ENCODE assay signal across 8 cellular contexts in the genomic region with DNA sequence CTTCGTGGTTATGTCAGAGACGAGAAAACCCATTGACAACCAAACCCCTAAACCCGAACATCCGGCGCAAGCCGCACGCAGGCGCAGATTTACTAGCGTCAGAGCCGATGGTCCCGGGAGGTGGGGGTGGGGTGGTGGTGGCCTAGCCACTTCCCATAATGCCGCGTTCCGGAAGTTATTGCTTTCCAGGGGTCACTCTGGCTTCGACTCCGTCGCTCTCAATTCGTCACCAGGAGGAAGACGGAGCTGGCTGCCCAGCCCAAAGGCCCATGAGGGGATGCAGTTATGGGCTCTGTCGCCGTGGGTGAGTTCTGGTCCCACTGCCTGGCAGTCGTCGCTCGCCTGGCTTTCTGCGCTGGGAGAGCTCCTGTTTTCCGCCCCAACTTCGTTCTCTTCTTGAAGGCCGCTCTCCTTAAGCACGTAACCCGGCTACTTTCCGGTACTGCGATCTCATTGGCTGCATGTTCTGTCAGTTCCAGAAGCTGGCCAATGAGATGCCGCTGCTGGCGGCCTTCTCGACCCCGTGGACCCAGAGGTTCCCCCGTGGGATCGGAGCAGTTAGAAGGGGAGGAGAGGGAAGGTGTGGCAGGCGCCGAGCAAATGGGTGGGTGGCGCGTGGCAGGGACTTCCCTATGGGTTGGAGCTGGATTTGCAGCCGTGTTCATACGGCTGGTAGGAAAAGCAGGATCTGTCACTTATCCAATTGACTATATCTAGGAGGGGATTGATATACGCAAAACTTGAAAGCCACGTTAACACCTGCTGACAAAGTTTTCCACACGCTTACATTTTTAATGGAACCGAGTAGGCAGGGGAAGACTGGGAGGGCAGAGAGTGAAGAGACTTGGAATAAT. TPM values are rescaled to one million over a fixed set of nuclear protein-coding genes. Genes with fewer than 3 reads are reported as not detected.
A peak's percentile ranks its signal among the peaks of the same experiment; 100 is the strongest.
DNase-seq lines count a peak whose midpoint lies in the region; ATAC-seq and TF ChIP-seq lines count a peak whose summit lies in the region.

USP16 (plus strand) TSS at position 195 of the 854 bp plus-strand sequence. CDS start 3,246 bp downstream, outside the sequence.

- TSS peak; percentile 27 for BruUV-seq in PC-9 (replicated peaks; lab: Mats Ljungman, UMichigan)

- peak within 1 kb of the TSS; percentile 99 for H2AFZ ChIP-seq in PC-9

- H3K4me3 ChIP-seq in Jurkat, Clone E6-1 (ENCODE audit: low read length) = peak within 1 kb of the TSS; percentile 97
- H3K4me3 ChIP-seq in PC-9 (peak within 1 kb of the TSS; percentile 59), epithelial cell of proximal tubule (ENCODE audit: low read depth, low read length) (peak within 1 kb of the TSS; percentile 86)

- H3K27ac ChIP-seq in PC-9 = peak within 1 kb of the TSS; percentile 84

- CTCF ChIA-PET in PC-9 (lab: Charles Lee) = no interaction called here

- H3K9me2 ChIP-seq in PC-9 (ENCODE audit: insufficient read depth) = no peaks in the 10 kb centered on the region

- no peaks in the 10 kb centered on the region for H4K20me1 ChIP-seq in PC-9 (ENCODE audit: insufficient read depth)

- H3K4me1 ChIP-seq in PC-9 (replicated peaks; ENCODE audit: insufficient read depth) = peaks cover 11% of the 10 kb centered on the region

- peaks cover 22% of the 10 kb centered on the region for H3F3A ChIP-seq in PC-9 (ENCODE audit: insufficient read depth, low read depth)

- TF ChIP-seq CTCF in PC-9 (conservative IDR thresholded peaks at IDR 0.05) (no peak), epithelial cell of proximal tubule (conservative IDR thresholded peaks at IDR 0.05; ENCODE audit: low read depth, low read length) (peak; percentile 12)

- POLR2A ChIA-PET in PC-9 (lab: Charles Lee; ENCODE audit: unreplicated experiment) = interaction anchor here (0.6 to 1.8 kb wide), 4 partner anchors 15 to 46 kb away, joined by 3 to 19 read pairs (median 6); no protein-coding TSS in a partner anchor

- intact Hi-C loops in PC-9 (cut with micrococcal nuclease; ENCODE audit: unreplicated experiment) = loop anchor here (1.0 to 5.0 kb wide), 3 partner anchors 22 to 48 kb away; partner anchors contain the start of genes CCT8 and LTN1

- peak; percentile 95 for DNase-seq in DMS153 (lab: John Stamatoyannopoulos, UW)
- DNase-seq in Jurkat, Clone E6-1 (ENCODE audit: low read depth, low spot score) = peak; percentile 99
- DNase-seq in PC-9 = peak; percentile 91 to 95
- DNase-seq in activated T-cell treated with anti-CD3 and anti-CD28 coated beads, Interleukin-2, amount 50 U/mL, for 1 hour = peak; percentile 95
- peak; percentile 96 for DNase-seq in epithelial cell of proximal tubule (ENCODE audit: low read depth)
- DNase-seq in mucosa of gallbladder (ENCODE audit: low spot score) = peak; percentile 97
- DNase-seq in stimulated activated CD8-positive, alpha-beta memory T cell treated with anti-CD3 and anti-CD28 coated beads, Interleukin-4, amount 100 ng/mL, for 4 hours (ENCODE audit: low read depth in 2 of 2, low spot score in 1 of 2) = peak; percentile 88

- peak; percentile 97 for ATAC-seq in GM21619 (IDR thresholded peaks at IDR 0.05; ENCODE audit: unreplicated experiment)

- H3K27me3 ChIP-seq in PC-9 (ENCODE audit: insufficient read depth, low read depth) = no peaks in the 10 kb centered on the region

- H3K9me3 ChIP-seq in PC-9 (ENCODE audit: insufficient read depth, low read depth) = no peaks in the 10 kb centered on the region

- H3K4me2 ChIP-seq in PC-9 = peak within 1 kb of the TSS; percentile 95

- no peaks in the 10 kb centered on the region; the same call in 1 of the 2 replicates for H3K36me3 ChIP-seq in PC-9 (ENCODE audit: low read depth)

- peaks cover 32% of the 10 kb centered on the region for H3K79me2 ChIP-seq in PC-9 (ENCODE audit: low read depth)

RNA-seq across cellular contexts. Expression of gene USP16, which starts in this region (rescaled TPM):
- polyA plus RNA-seq in Jurkat, Clone E6-1 (2012; ENCODE audit: insufficient read depth, insufficient read length) = 14.9 TPM
- total RNA-seq in PC-9 (2021) (18.6 and 24.6 TPM in 2 replicates), epithelial cell of proximal tubule (20.7 and 30.5 TPM in 2 replicates), mucosa of gallbladder (29.1 TPM)

Comparison
In these comparisons a context has a peak if more than half of its experiments do, and no peak if none do; other contexts are left out.
1. Peak in every context shown above with its lines: DNase-seq, ATAC-seq, H3K4me3 ChIP-seq and H3K27ac ChIP-seq.